ENCODE assay signal across 9 cellular contexts in the genomic region with DNA sequence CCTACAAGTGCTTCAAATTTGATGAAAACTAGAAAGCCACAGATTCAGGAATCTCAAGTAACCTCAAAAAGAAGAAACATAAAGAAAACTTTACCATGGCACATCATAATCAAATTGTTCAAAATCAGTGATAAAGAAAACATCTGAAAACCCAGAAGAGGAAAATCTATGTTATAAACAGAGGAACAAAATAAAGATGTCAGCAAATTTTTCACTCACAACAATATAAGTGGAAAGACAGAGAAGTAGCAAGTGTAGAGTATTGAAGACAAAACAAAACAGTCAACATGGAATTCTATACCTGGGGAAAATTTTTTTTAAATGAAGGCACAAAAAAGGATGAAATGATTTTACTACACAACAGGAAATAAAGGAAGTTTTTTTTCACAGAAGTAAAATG.
"Had no signal": no experiment of that assay in that cellular context is flagged by ENCODE, and none has a peak within 500 bp of the region (broad histone marks: within the 10 kb centered on the region; RNA-seq: fewer than 3 reads in every experiment).

No MANE protein-coding gene starts in this region.

- H3K36me3 ChIP-seq: HAP-1 had no signal

- H3K4me3 Mint-ChIP-seq: HFFc6 had no signal

- H3K27ac Mint-ChIP-seq: HFFc6 had no signal

- H3K4me1 ChIP-seq: HAP-1 had no signal

- H2AFZ ChIP-seq: GM23248 had no signal

- FAIRE-seq: HTR-8/SVneo had no signal

- H3K4me3 ChIP-seq: GM23248, HAP-1 had no signal

- H3K9ac ChIP-seq: GM23248, KMS-11 had no signal

- ATAC-seq: HCT116 had no signal

- DNase-seq: GM23248, GOT3, H7, HFFc6, KBM-7 had no signal

- H3K4me2 ChIP-seq: KMS-11 had no signal

- H3K27ac ChIP-seq: GM23248, KMS-11 had no signal
